Comparison of ENCODE assay signal across 1 cellular context in the genomic region with DNA sequence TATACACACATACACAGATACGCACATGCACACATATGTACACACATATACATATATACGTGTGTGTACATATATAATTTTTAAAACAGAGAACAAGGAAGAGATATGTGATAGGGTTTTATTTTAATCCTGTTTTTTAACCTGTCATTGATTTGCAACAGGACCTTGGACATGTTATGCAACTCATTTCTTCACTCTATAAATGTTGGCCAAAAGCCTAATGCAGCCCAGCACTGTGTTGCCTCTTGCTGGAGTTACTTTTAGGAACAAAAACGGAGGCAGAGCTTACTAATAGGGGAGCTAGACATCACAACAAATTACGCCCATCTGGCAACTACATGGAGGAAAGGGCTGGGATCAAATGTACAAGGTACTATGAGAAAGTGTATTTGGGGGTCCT.
TF ChIP-seq lines count a peak whose summit lies in the region.

No MANE protein-coding gene starts in this region.

TF ChIP-seq in liver, 16 proteins besides CTCF, POLR2A, EP300 and RAD21 (continued from another document):
- TF ChIP-seq, protein P1, sequence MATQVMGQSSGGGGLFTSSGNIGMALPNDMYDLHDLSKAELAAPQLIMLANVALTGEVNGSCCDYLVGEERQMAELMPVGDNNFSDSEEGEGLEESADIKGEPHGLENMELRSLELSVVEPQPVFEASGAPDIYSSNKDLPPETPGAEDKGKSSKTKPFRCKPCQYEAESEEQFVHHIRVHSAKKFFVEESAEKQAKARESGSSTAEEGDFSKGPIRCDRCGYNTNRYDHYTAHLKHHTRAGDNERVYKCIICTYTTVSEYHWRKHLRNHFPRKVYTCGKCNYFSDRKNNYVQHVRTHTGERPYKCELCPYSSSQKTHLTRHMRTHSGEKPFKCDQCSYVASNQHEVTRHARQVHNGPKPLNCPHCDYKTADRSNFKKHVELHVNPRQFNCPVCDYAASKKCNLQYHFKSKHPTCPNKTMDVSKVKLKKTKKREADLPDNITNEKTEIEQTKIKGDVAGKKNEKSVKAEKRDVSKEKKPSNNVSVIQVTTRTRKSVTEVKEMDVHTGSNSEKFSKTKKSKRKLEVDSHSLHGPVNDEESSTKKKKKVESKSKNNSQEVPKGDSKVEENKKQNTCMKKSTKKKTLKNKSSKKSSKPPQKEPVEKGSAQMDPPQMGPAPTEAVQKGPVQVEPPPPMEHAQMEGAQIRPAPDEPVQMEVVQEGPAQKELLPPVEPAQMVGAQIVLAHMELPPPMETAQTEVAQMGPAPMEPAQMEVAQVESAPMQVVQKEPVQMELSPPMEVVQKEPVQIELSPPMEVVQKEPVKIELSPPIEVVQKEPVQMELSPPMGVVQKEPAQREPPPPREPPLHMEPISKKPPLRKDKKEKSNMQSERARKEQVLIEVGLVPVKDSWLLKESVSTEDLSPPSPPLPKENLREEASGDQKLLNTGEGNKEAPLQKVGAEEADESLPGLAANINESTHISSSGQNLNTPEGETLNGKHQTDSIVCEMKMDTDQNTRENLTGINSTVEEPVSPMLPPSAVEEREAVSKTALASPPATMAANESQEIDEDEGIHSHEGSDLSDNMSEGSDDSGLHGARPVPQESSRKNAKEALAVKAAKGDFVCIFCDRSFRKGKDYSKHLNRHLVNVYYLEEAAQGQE (IDR thresholded peaks at IDR 0.05), result peak; percentile 34
- TF ChIP-seq FOXA2 (IDR thresholded peaks at IDR 0.05) (no peak), SP1 (IDR thresholded peaks at IDR 0.05) (peak; percentile 58), FOXA1 (IDR thresholded peaks at IDR 0.05) (no peak), NR2F2 (IDR thresholded peaks at IDR 0.05) (no peak), HNF4A (conservative IDR thresholded peaks at IDR 0.05) (peak; percentile 94 to 95), JUND (IDR thresholded peaks at IDR 0.05) (peak in 1 of 2 donors; percentile 29), EGR1 (IDR thresholded peaks at IDR 0.05; ENCODE audit: low read depth in 2 of 2) (no peak), MAX (IDR thresholded peaks at IDR 0.05) (no peak), HNF4G (IDR thresholded peaks at IDR 0.05) (peak; percentile 84)
- TF ChIP-seq, protein P2, sequence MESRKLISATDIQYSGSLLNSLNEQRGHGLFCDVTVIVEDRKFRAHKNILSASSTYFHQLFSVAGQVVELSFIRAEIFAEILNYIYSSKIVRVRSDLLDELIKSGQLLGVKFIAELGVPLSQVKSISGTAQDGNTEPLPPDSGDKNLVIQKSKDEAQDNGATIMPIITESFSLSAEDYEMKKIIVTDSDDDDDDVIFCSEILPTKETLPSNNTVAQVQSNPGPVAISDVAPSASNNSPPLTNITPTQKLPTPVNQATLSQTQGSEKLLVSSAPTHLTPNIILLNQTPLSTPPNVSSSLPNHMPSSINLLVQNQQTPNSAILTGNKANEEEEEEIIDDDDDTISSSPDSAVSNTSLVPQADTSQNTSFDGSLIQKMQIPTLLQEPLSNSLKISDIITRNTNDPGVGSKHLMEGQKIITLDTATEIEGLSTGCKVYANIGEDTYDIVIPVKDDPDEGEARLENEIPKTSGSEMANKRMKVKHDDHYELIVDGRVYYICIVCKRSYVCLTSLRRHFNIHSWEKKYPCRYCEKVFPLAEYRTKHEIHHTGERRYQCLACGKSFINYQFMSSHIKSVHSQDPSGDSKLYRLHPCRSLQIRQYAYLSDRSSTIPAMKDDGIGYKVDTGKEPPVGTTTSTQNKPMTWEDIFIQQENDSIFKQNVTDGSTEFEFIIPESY (IDR thresholded peaks at IDR 0.05), result peak; percentile 43
